Comparison of ENCODE assay signal across 26 cellular contexts in the genomic region with DNA sequence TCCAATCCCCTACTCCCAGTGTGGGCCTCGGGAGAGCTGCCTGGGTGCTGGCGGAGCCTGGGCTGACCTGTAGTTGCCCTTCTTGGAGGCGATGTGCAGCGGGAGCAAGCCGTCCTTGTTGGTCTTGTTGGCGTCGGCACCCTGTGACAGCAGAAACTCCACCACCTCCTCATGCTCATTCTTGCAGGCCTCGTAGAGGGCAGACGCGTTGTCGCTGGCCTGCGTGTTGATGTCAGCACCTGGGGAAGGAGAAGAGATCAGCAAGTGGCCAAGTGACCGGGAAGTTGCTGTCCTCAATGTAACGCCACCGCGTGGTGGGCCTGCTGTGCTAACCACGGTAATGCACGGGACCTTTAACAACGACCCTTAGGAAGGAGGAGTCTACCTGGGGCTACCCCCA. TPM values are rescaled to one million over a fixed set of nuclear protein-coding genes. Genes with fewer than 3 reads are reported as not detected.
"Had no signal": no experiment of that assay in that cellular context is flagged by ENCODE, and none has a peak within 500 bp of the region (broad histone marks: within the 10 kb centered on the region; RNA-seq: fewer than 3 reads in every experiment).

No MANE protein-coding gene starts in this region.

- H3K9me3 Mint-ChIP-seq: dendritic cell treated with granulocyte-macrophage colony-stimulating factor and Interleukin-4, amounts not matched to agents 40 ng/mL and 50 ng/mL, for 4 days; stimulated activated memory B cell treated with anti-CD40 and anti-IgM and Interleukin-4, amounts not matched to agents 10 μg/mL and 1 μg/mL and 100 μg/mL, for 72 hours; T-helper 1 cell treated with Interleukin-12 subunit alpha and Interleukin-12 subunit beta and Interleukin-4 antibody, amounts not matched to agents 30 μg/mL and 1 μg/mL, for 36 hours had no signal

- H3K4me3 ChIP-seq: adrenal gland, esophagus squamous epithelium had no signal

- H3K4me3 Mint-ChIP-seq: dendritic cell treated with granulocyte-macrophage colony-stimulating factor and Interleukin-4, amounts not matched to agents 40 ng/mL and 50 ng/mL, for 4 days; stimulated activated memory B cell treated with anti-CD40 and anti-IgM and Interleukin-4, amounts not matched to agents 10 μg/mL and 1 μg/mL and 100 μg/mL, for 72 hours; T-helper 1 cell treated with Interleukin-12 subunit alpha and Interleukin-12 subunit beta and Interleukin-4 antibody, amounts not matched to agents 30 μg/mL and 1 μg/mL, for 36 hours had no signal

- H3K27me3 Mint-ChIP-seq: dendritic cell treated with granulocyte-macrophage colony-stimulating factor and Interleukin-4, amounts not matched to agents 40 ng/mL and 50 ng/mL, for 4 days; stimulated activated memory B cell treated with anti-CD40 and anti-IgM and Interleukin-4, amounts not matched to agents 10 μg/mL and 1 μg/mL and 100 μg/mL, for 72 hours had no signal

- FAIRE-seq: bronchial epithelial cell, endothelial cell of umbilical vein had no signal

- H3K27ac ChIP-seq: WERI-Rb-1 had no signal

- H3K36me3 ChIP-seq: adrenal gland, esophagus squamous epithelium, WERI-Rb-1 had no signal

- H3K27ac Mint-ChIP-seq: dendritic cell treated with granulocyte-macrophage colony-stimulating factor and Interleukin-4, amounts not matched to agents 40 ng/mL and 50 ng/mL, for 4 days; stimulated activated memory B cell treated with anti-CD40 and anti-IgM and Interleukin-4, amounts not matched to agents 10 μg/mL and 1 μg/mL and 100 μg/mL, for 72 hours; T-helper 1 cell treated with Interleukin-12 subunit alpha and Interleukin-12 subunit beta and Interleukin-4 antibody, amounts not matched to agents 30 μg/mL and 1 μg/mL, for 36 hours had no signal

- DNase-seq: activated CD4-positive, alpha-beta T cell treated with anti-CD3 and anti-CD28 coated beads for 1 hour; activated CD8-positive, alpha-beta memory T cell treated with anti-CD3 and anti-CD28 coated beads for 24 hours; activated CD8-positive, alpha-beta memory T cell treated with anti-CD3 and anti-CD28 coated beads, Interleukin-2, amount 50 U/mL, for 48 hours; activated effector memory CD4-positive, alpha-beta T cell treated with Interleukin-2 at 50 U/mL for 16 hours; activated naive CD4-positive, alpha-beta T cell treated with anti-CD3 and anti-CD28 coated beads, Interleukin-2, amount 50 U/mL, for 16 hours; activated T-cell treated with anti-CD3 and anti-CD28 coated beads, Interleukin-2, amount 50 U/mL, for 48 hours; adrenal gland; effector CD8-positive, alpha-beta T cell; esophagus squamous epithelium; stimulated activated CD4-positive, alpha-beta T cell treated with anti-CD3 and anti-CD28 coated beads, Interleukin-4, amount 100 ng/mL, for 4 hours; WERI-Rb-1 had no signal

- ATAC-seq: left lobe of liver; stimulated activated memory B cell treated with anti-CD40 and anti-IgM and Interleukin-4, amounts not matched to agents 10 μg/mL and 1 μg/mL and 100 μg/mL, for 72 hours had no signal

- H3K9me3 ChIP-seq: adrenal gland, esophagus squamous epithelium had no signal

- H3K27me3 ChIP-seq: adrenal gland, esophagus squamous epithelium had no signal

RNA-seq across cellular contexts. Expression of gene FAM181A, which starts 20.1 kb away (rescaled TPM):
- total RNA-seq: adrenal gland, bronchial epithelial cell, chondrocyte, endothelial cell of umbilical vein, esophagus squamous epithelium, glomerular endothelial cell, left lobe of liver, mononuclear cell, omental fat pad, posterior vena cava, ureter had no signal
- polyA plus RNA-seq: adrenal gland, endothelial cell of umbilical vein had no signal

RNA-seq across cellular contexts. Expression of gene ASB2, which starts 29.1 kb away (rescaled TPM):
- total RNA-seq: endothelial cell of umbilical vein had no signal
- polyA plus RNA-seq: endothelial cell of umbilical vein had no signal

RNA-seq across cellular contexts. Expression of gene CCDC197, which starts 49.8 kb away (rescaled TPM):
- total RNA-seq: adrenal gland, bronchial epithelial cell, chondrocyte, endothelial cell of umbilical vein, esophagus squamous epithelium, glomerular endothelial cell, left lobe of liver, mononuclear cell, omental fat pad, posterior vena cava, ureter had no signal
- polyA plus RNA-seq: adrenal gland, endothelial cell of umbilical vein, keratinocyte, neural cell, thymus had no signal
